In genomic region chr2:240896871-240897692, GRCh38 we compare ENCODE assay signal across 19 cellular contexts. TPM values are rescaled to one million over a fixed set of nuclear protein-coding genes. Genes with fewer than 3 reads are reported as not detected.
A peak's percentile ranks its signal among the peaks of the same experiment; 100 is the strongest.
DNase-seq lines count a peak whose midpoint lies in the region; ATAC-seq and TF ChIP-seq lines count a peak whose summit lies in the region.
"Had no signal": no experiment of that assay in that cellular context is flagged by ENCODE, and none has a peak within 500 bp of the region (broad histone marks: within the 10 kb centered on the region; RNA-seq: fewer than 3 reads in every experiment).

No MANE protein-coding gene starts in this region.

- no peak for TF ChIP-seq POLR2A in HCT116 (IDR thresholded peaks at IDR 0.05; ENCODE audit: borderline replicate concordance, extremely low read depth, insufficient read depth, insufficient read length)

- H3K9ac ChIP-seq in HCT116 (ENCODE audit: low read length) (peak overlapping the region; percentile 3; the same call in 1 of the 2 replicates), liver (ENCODE audit: low read depth in 1 of 2, low read length in 2 of 2) (no peak overlapping the region)

- ATAC-seq in HCT116 (no peak; the same call in 1 of the 2 replicates), GM21526 (IDR thresholded peaks at IDR 0.05; ENCODE audit: low FRiP score, unreplicated experiment) (no peak)

- H3K79me2 ChIP-seq in HCT116 (ENCODE audit: insufficient read depth, low read length): no peaks in the 10 kb centered on the region

- H3K9me3 ChIP-seq in HCT116 (ENCODE audit: control insufficient read depth in 1 of 2, insufficient read depth in 1 of 2, low read depth in 1 of 2, low read length in 2 of 2) (no peaks in the 10 kb centered on the region), liver (ENCODE audit: control insufficient read depth in 4 of 4, low read length in 3 of 4) (peaks cover 0 to 3% (median 0%) of the 10 kb centered on the region in 4 donors), SJCRH30 (replicated peaks) (no peaks in the 10 kb centered on the region)

- no peaks in the 10 kb centered on the region for H3K9me2 ChIP-seq in HCT116 (ENCODE audit: insufficient read depth)

- peak overlapping the region; percentile 75 for H3K4me2 ChIP-seq in HCT116 (ENCODE audit: low read length)

- no peaks in the 10 kb centered on the region for H3K36me3 ChIP-seq in HCT116 (ENCODE audit: control insufficient read depth in 1 of 2, insufficient read depth in 2 of 2, low read length in 2 of 2)
- H3K36me3 ChIP-seq in liver (ENCODE audit: control insufficient read depth in 4 of 4, insufficient read depth in 3 of 4, low read depth in 1 of 4, low read length in 3 of 4): no peaks in the 10 kb centered on the region
- no peaks in the 10 kb centered on the region for H3K36me3 ChIP-seq in SJCRH30

- peaks cover 34 to 60% of the 10 kb centered on the region in 2 experiments for H3K4me1 ChIP-seq in HCT116 (ENCODE audit: control insufficient read depth in 1 of 2, insufficient read depth in 2 of 2, low read length in 2 of 2)
- H3K4me1 ChIP-seq in liver (ENCODE audit: control insufficient read depth in 4 of 4, insufficient read depth in 4 of 4, low read length in 3 of 4): peaks cover 8 to 29% (median 19%) of the 10 kb centered on the region in 4 donors
- peaks cover 21% of the 10 kb centered on the region for H3K4me1 ChIP-seq in SJCRH30

- WGBS in liver: 57% methylated on average over 23 of the region's 23 CpGs

- RAD21 ChIA-PET in HCT116 (lab: Charles Lee; ENCODE audit: low non-redundant PET in 1 of 2, low total read pairs in 2 of 2, uncharacterized antibody in 2 of 2, unreplicated experiment in 2 of 2): no interaction called here

- peak overlapping the region; percentile 76 for H3K27ac ChIP-seq in C4-2B
- H3K27ac ChIP-seq in HCT116 (ENCODE audit: low read depth, low read length): no peak overlapping the region
- H3K27ac ChIP-seq in liver (ENCODE audit: low read depth in 1 of 2, low read length in 2 of 2): no peak overlapping the region
- H3K27ac ChIP-seq in SJCRH30: no peak overlapping the region

- POLR2A ChIA-PET in HCT116 (lab: Charles Lee): no interaction called here

- H3K27me3 ChIP-seq in HCT116 (ENCODE audit: insufficient read depth, low read length) (peaks cover 13% of the 10 kb centered on the region; the same call in 1 of the 2 replicates), liver (ENCODE audit: control insufficient read depth in 4 of 4, insufficient read depth in 4 of 4, low read length in 3 of 4) (no peaks in the 10 kb centered on the region), SJCRH30 (no peaks in the 10 kb centered on the region)

- TF ChIP-seq RAD21 in HCT116 (IDR thresholded peaks at IDR 0.05; ENCODE audit: low read depth) (no peak), liver (IDR thresholded peaks at IDR 0.05) (peak in 1 of 2 donors; percentile 47)

- DNase-seq in HCT116 (ENCODE audit: low read depth, low spot score) (no peak), RPMI7951 (ENCODE audit: low read depth) (peak; percentile 26), SHP77 treated with DMSO at 0.1 percent for 48 hours (lab: John Stamatoyannopoulos, UW) (no peak), SJCRH30 (no peak), NCI-H1436 treated with DMSO at 0.1 percent for 48 hours (lab: John Stamatoyannopoulos, UW) (no peak)
- DNase-seq: activated CD4-positive, alpha-beta T cell treated with anti-CD3 and anti-CD28 coated beads, Interleukin-2, amount 50 U/mL, for 1 hour; AML-193; amniotic stem cell; dermis blood vessel endothelial cell; immature natural killer cell; NCI-H187 treated with DMSO at 0.1 percent for 48 hours; stimulated activated CD4-positive, alpha-beta T cell treated with anti-CD3 and anti-CD28 coated beads, Interleukin-4, amount 100 ng/mL, for 24 hours; stimulated activated naive CD4-positive, alpha-beta T cell had no signal

- no TSS peak for BruUV-seq in HCT116 (replicated peaks; lab: Mats Ljungman, UMichigan)

- no peak overlapping the region for H2AFZ ChIP-seq in HCT116 (ENCODE audit: low read depth, low read length, poor library complexity, severe bottlenecking)

- H4K20me1 ChIP-seq in HCT116 (ENCODE audit: insufficient read depth): no peaks in the 10 kb centered on the region

- intact Hi-C loops in HCT116 (cut with micrococcal nuclease): no loop called here

- CTCF ChIA-PET in HCT116 (lab: Charles Lee): interaction anchor here (1.3 to 2.5 kb wide), 2 partner anchors 17 kb away, joined by 4 to 8 read pairs; no protein-coding TSS in a partner anchor

- TF ChIP-seq CTCF in C4-2B (conservative IDR thresholded peaks at IDR 0.05) (no peak), HCT116 (IDR thresholded peaks at IDR 0.05 in 2 of 3, conservative IDR thresholded peaks at IDR 0.05 in 1 of 3; ENCODE audit: borderline replicate concordance in 1 of 3, insufficient read depth in 1 of 3, low read depth in 2 of 3, low read length in 2 of 3) (no peak), liver (IDR thresholded peaks at IDR 0.05; ENCODE audit: low read depth, low read length, missing input control) (no peak)

- H3K4me3 ChIP-seq in HCT116 (replicated peaks in 1 of 2; ENCODE audit: low read depth in 1 of 2, low read length in 2 of 2): no peak overlapping the region
- no peak overlapping the region for H3K4me3 ChIP-seq in liver (ENCODE audit: low read depth in 1 of 3, low read length in 3 of 3)
- H3K4me3 ChIP-seq in SJCRH30: no peak overlapping the region

TF ChIP-seq in HCT116, 20 proteins besides CTCF, POLR2A, EP300 and RAD21:
- TF ChIP-seq EZH2phosphoT487 (IDR thresholded peaks at IDR 0.05; ENCODE audit: borderline replicate concordance): no peak

TF ChIP-seq in liver, 16 proteins besides CTCF, POLR2A, EP300 and RAD21 (continues in another document):
- TF ChIP-seq FOXA1 (IDR thresholded peaks at IDR 0.05): no peak
- TF ChIP-seq FOXA2 (IDR thresholded peaks at IDR 0.05): no peak
- TF ChIP-seq HNF4A (conservative IDR thresholded peaks at IDR 0.05): peak; percentile 63 to 66
- no peak for TF ChIP-seq YY1 (IDR thresholded peaks at IDR 0.05)
- TF ChIP-seq, protein P1, sequence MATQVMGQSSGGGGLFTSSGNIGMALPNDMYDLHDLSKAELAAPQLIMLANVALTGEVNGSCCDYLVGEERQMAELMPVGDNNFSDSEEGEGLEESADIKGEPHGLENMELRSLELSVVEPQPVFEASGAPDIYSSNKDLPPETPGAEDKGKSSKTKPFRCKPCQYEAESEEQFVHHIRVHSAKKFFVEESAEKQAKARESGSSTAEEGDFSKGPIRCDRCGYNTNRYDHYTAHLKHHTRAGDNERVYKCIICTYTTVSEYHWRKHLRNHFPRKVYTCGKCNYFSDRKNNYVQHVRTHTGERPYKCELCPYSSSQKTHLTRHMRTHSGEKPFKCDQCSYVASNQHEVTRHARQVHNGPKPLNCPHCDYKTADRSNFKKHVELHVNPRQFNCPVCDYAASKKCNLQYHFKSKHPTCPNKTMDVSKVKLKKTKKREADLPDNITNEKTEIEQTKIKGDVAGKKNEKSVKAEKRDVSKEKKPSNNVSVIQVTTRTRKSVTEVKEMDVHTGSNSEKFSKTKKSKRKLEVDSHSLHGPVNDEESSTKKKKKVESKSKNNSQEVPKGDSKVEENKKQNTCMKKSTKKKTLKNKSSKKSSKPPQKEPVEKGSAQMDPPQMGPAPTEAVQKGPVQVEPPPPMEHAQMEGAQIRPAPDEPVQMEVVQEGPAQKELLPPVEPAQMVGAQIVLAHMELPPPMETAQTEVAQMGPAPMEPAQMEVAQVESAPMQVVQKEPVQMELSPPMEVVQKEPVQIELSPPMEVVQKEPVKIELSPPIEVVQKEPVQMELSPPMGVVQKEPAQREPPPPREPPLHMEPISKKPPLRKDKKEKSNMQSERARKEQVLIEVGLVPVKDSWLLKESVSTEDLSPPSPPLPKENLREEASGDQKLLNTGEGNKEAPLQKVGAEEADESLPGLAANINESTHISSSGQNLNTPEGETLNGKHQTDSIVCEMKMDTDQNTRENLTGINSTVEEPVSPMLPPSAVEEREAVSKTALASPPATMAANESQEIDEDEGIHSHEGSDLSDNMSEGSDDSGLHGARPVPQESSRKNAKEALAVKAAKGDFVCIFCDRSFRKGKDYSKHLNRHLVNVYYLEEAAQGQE (IDR thresholded peaks at IDR 0.05): no peak
- peak; percentile 54 to 62 for TF ChIP-seq RXRA (IDR thresholded peaks at IDR 0.05)
- no peak for TF ChIP-seq ZBTB33 (IDR thresholded peaks at IDR 0.05)
- TF ChIP-seq EGR1 (IDR thresholded peaks at IDR 0.05; ENCODE audit: low read depth in 2 of 2): no peak
- TF ChIP-seq SP1 (IDR thresholded peaks at IDR 0.05): peak; percentile 67
- TF ChIP-seq GABPA (IDR thresholded peaks at IDR 0.05 in 1 of 2, conservative IDR thresholded peaks at IDR 0.05 in 1 of 2): no peak
- TF ChIP-seq HNF4G (IDR thresholded peaks at IDR 0.05): no peak
- TF ChIP-seq JUND (IDR thresholded peaks at IDR 0.05): no peak

RNA-seq across cellular contexts. Expression of gene MAB21L4, which starts 1.1 kb away (rescaled TPM):
- total RNA-seq in HCT116 (2021; ENCODE audit: unreplicated experiment): not detected
- polyA plus RNA-seq in HCT116 (2012): 0.14 and 0.21 TPM in 2 replicates
- total RNA-seq in RPMI7951 (2014; rRNA removed; shearing (Covaris generic)): not detected in 2 replicates
- under 1 TPM; 0.59 to 0.65 TPM for total RNA-seq in liver
- polyA plus RNA-seq in liver: 1 to 10 TPM; 1.6 to 8.8 TPM
- total RNA-seq in SJCRH30 (2014; rRNA removed; shearing (Covaris generic)): 0.66 and 1.0 TPM in 2 replicates
- total RNA-seq: dermis blood vessel endothelial cell; OCI-LY7; T-helper 2 cell treated with Interferon-gamma antibody and Interleukin-4, amounts not matched to agents 100 ng/mL and 5 ng/mL, for 36 hours had no signal
- polyA plus RNA-seq: immature natural killer cell had no signal

RNA-seq across cellular contexts. Expression of gene CROCC2, which starts 9.1 kb away (rescaled TPM):
- total RNA-seq in HCT116 (2021; ENCODE audit: unreplicated experiment) (not detected), liver (under 1 TPM; under 0.01 to 0.08 TPM)
- polyA plus RNA-seq in HCT116 (2012): not detected in 2 replicates
- 0.12 TPM in 1 of 2 replicates, not detected in the other for total RNA-seq in RPMI7951 (2014; rRNA removed; shearing (Covaris generic))
- polyA plus RNA-seq in liver: under 1 TPM; 0.01 to 0.13 TPM
- 0.15 and 0.26 TPM in 2 replicates for total RNA-seq in SJCRH30 (2014; rRNA removed; shearing (Covaris generic))
- total RNA-seq: dermis blood vessel endothelial cell; OCI-LY7; T-helper 2 cell treated with Interferon-gamma antibody and Interleukin-4, amounts not matched to agents 100 ng/mL and 5 ng/mL, for 36 hours had no signal
- polyA plus RNA-seq: immature natural killer cell had no signal

RNA-seq across cellular contexts. Expression of gene AGXT, which starts 28.5 kb away (rescaled TPM):
- total RNA-seq in HCT116 (2021; ENCODE audit: unreplicated experiment): 0.34 TPM
- not detected in 2 replicates for polyA plus RNA-seq in HCT116 (2012)
- total RNA-seq in RPMI7951 (2014; rRNA removed; shearing (Covaris generic)): 0.10 and 0.24 TPM in 2 replicates
- total RNA-seq in liver: 1,000 to 10,000 TPM in 1 of 2 donors, 100 to 1,000 TPM in 1; 254 to 1,548 TPM
- polyA plus RNA-seq in liver: 1,000 to 10,000 TPM; 1,307 to 1,572 TPM
- 1.3 and 1.7 TPM in 2 replicates for total RNA-seq in SJCRH30 (2014; rRNA removed; shearing (Covaris generic))
- total RNA-seq: dermis blood vessel endothelial cell; OCI-LY7; renal cortical epithelial cell; T-helper 2 cell treated with Interferon-gamma antibody and Interleukin-4, amounts not matched to agents 100 ng/mL and 5 ng/mL, for 36 hours had no signal
- polyA plus RNA-seq: immature natural killer cell had no signal

Comparison
In these comparisons a context has a peak if more than half of its experiments do, and no peak if none do; other contexts are left out.
1. RNA of gene AGXT, which starts 28.5 kb away (total RNA-seq): 254 to 1,548 TPM in liver; 1.3 to 1.7 TPM in SJCRH30, 0.34 TPM in HCT116 (single experiment) and 0.10 to 0.24 TPM in RPMI7951; every median in the first group is over 10 times any median in the second.